ENCODE assay signal across 19 cellular contexts in genomic region chr13:24648983-24649684, GRCh38. TPM values are rescaled to one million over a fixed set of nuclear protein-coding genes. Genes with fewer than 3 reads are reported as not detected.
A peak's percentile ranks its signal among the peaks of the same experiment; 100 is the strongest.
DNase-seq lines count a peak whose midpoint lies in the region; ATAC-seq and TF ChIP-seq lines count a peak whose summit lies in the region.
"Had no signal": no experiment of that assay in that cellular context is flagged by ENCODE, and none has a peak within 500 bp of the region (broad histone marks: within the 10 kb centered on the region; RNA-seq: fewer than 3 reads in every experiment).

No MANE protein-coding gene starts in this region.

- no peaks in the 10 kb centered on the region for H3K79me1 ChIP-seq in mesendoderm (ENCODE audit: low read length)

- no peak overlapping the region for H3K56ac ChIP-seq in mesendoderm (ENCODE audit: low read length)

- no peak overlapping the region for H3K9ac ChIP-seq in mesendoderm (ENCODE audit: low read length)

- intact Hi-C loops in activated CD8-positive, alpha-beta T cell treated with anti-CD3 and anti-CD28 coated beads for 36 hours (cut with micrococcal nuclease), result no loop called here

- H3K23ac ChIP-seq in mesendoderm (ENCODE audit: low read length), result peak overlapping the region; percentile 48

- no peak overlapping the region for H3K4me3 ChIP-seq in CD4-positive, CD25-positive, alpha-beta regulatory T cell (ENCODE audit: low read depth, low read length)
- H3K4me3 ChIP-seq in GM23338 (no peak overlapping the region), mesendoderm (ENCODE audit: low read length) (no peak overlapping the region)
- H3K4me3 ChIP-seq: Peyer's patch, prostate gland, spleen had no signal

- no peaks in the 10 kb centered on the region for H3K9me3 ChIP-seq in CD4-positive, CD25-positive, alpha-beta regulatory T cell (ENCODE audit: control insufficient read depth in 2 of 2, low read length in 2 of 2)
- H3K9me3 ChIP-seq: Peyer's patch, prostate gland, spleen had no signal

- no peak overlapping the region for H2BK15ac ChIP-seq in mesendoderm (replicated peaks; ENCODE audit: low read depth)

- no CpG with 5 or more reads among the region's 14 CpGs for WGBS in mesendoderm (ENCODE audit: extremely low coverage, insufficient coverage, low lambda C conversion rate)

- CTCF ChIA-PET in activated CD8-positive, alpha-beta T cell treated with anti-CD3 and anti-CD28 coated beads for 36 hours (lab: Charles Lee), result no interaction called here

- H3K27me3 ChIP-seq in CD4-positive, CD25-positive, alpha-beta regulatory T cell (ENCODE audit: control insufficient read depth, insufficient read depth, low read length), result no peaks in the 10 kb centered on the region
- H3K27me3 ChIP-seq in GM23338 (ENCODE audit: insufficient read depth) (no peaks in the 10 kb centered on the region), mesendoderm (ENCODE audit: insufficient read depth, low read length, poor library complexity) (no peaks in the 10 kb centered on the region)
- H3K27me3 ChIP-seq: Peyer's patch had no signal

- H4K8ac ChIP-seq in mesendoderm (ENCODE audit: low read depth, low read length), result no peak overlapping the region

- H3K27ac ChIP-seq in CD4-positive, CD25-positive, alpha-beta regulatory T cell (ENCODE audit: insufficient read depth, low read length, poor library complexity, severe bottlenecking), result no peak overlapping the region
- H3K27ac ChIP-seq in GM23338 (ENCODE audit: low read depth) (no peak overlapping the region), mesendoderm (ENCODE audit: low read depth, low read length) (no peak overlapping the region)
- H3K27ac ChIP-seq: HL-60, Peyer's patch, prostate gland, spleen had no signal

- no peak for ATAC-seq in CD4-positive, CD25-positive, alpha-beta regulatory T cell (ENCODE audit: low read depth in 2 of 2)
- ATAC-seq in GM23338 (peak; percentile 32; the same call in 2 of the 3 replicates), GM21825 (IDR thresholded peaks at IDR 0.05; ENCODE audit: unreplicated experiment) (no peak), HG03175 (IDR thresholded peaks at IDR 0.05; ENCODE audit: unreplicated experiment) (no peak)
- peak; percentile 94 for ATAC-seq in activated CD8-positive, alpha-beta T cell treated with anti-CD3 and anti-CD28 coated beads for 36 hours

- no peaks in the 10 kb centered on the region for H3K36me3 ChIP-seq in CD4-positive, CD25-positive, alpha-beta regulatory T cell (ENCODE audit: control insufficient read depth, insufficient read depth, low read length)
- H3K36me3 ChIP-seq in GM23338 (ENCODE audit: insufficient read depth) (no peaks in the 10 kb centered on the region; the same call in 1 of the 2 replicates), mesendoderm (ENCODE audit: control insufficient read depth, insufficient read depth, low read length) (no peaks in the 10 kb centered on the region)
- H3K36me3 ChIP-seq: Peyer's patch, prostate gland, spleen had no signal

- peaks cover 5% of the 10 kb centered on the region; the same call in 1 of the 2 replicates for H3K9me2 ChIP-seq in GM23338 (ENCODE audit: insufficient read depth)

- peak overlapping the region in 3 of 4 donors; percentile 33 to 65 (median 60) for H3K4me3 Mint-ChIP-seq in CD4-positive, CD25-positive, alpha-beta regulatory T cell
- H3K4me3 Mint-ChIP-seq in GM23338, result no peak overlapping the region
- peak overlapping the region; percentile 31 for H3K4me3 Mint-ChIP-seq in activated CD8-positive, alpha-beta T cell treated with anti-CD3 and anti-CD28 coated beads for 36 hours

- no peaks in the 10 kb centered on the region for H4K20me1 ChIP-seq in GM23338 (replicated peaks; ENCODE audit: insufficient read depth)

- peaks cover 9% of the 10 kb centered on the region for H3K4me1 ChIP-seq in CD4-positive, CD25-positive, alpha-beta regulatory T cell (ENCODE audit: control insufficient read depth, insufficient read depth, low read length, poor library complexity, severe bottlenecking)
- H3K4me1 ChIP-seq in GM23338 (ENCODE audit: insufficient read depth) (no peaks in the 10 kb centered on the region), mesendoderm (ENCODE audit: control insufficient read depth, low read depth, low read length) (no peaks in the 10 kb centered on the region)
- H3K4me1 ChIP-seq: Peyer's patch, prostate gland, spleen had no signal

- POLR2A ChIA-PET in activated CD8-positive, alpha-beta T cell treated with anti-CD3 and anti-CD28 coated beads for 36 hours (lab: Charles Lee), result no interaction called here

- no peaks in the 10 kb centered on the region for H3K9me3 Mint-ChIP-seq in CD4-positive, CD25-positive, alpha-beta regulatory T cell
- peaks cover 5% of the 10 kb centered on the region; the same call in 1 of the 3 replicates for H3K9me3 Mint-ChIP-seq in GM23338
- H3K9me3 Mint-ChIP-seq in activated CD8-positive, alpha-beta T cell treated with anti-CD3 and anti-CD28 coated beads for 36 hours, result no peaks in the 10 kb centered on the region

- peak in 1 of 3 donors; percentile 51 for DNase-seq in CD4-positive, CD25-positive, alpha-beta regulatory T cell
- DNase-seq in GM23338 (ENCODE audit: low spot score) (no peak), mesendoderm (no peak), GM03348 (ENCODE audit: low spot score) (no peak), HK-2 (ENCODE audit: unreplicated experiment) (no peak)
- DNase-seq in activated CD8-positive, alpha-beta T cell treated with anti-CD3 and anti-CD28 coated beads for 36 hours, result peak; percentile 43
- DNase-seq: AML-193, amniotic stem cell, GF-D8, KG1, NCI-H1436 treated with DMSO at 0.1 percent for 48 hours, NCI-H510A, Peyer's patch, spleen had no signal

- H3K27ac Mint-ChIP-seq in CD4-positive, CD25-positive, alpha-beta regulatory T cell, result peak overlapping the region in 2 of 3 donors; percentile 69 to 82
- H3K27ac Mint-ChIP-seq in GM23338, result peak overlapping the region; percentile 43; the same call in 1 of the 2 replicates
- H3K27ac Mint-ChIP-seq in activated CD8-positive, alpha-beta T cell treated with anti-CD3 and anti-CD28 coated beads for 36 hours, result peak overlapping the region; percentile 67

- no peak overlapping the region for H4K5ac ChIP-seq in mesendoderm (ENCODE audit: low read length)

- H3K4me2 ChIP-seq in GM23338, result no peak overlapping the region
- H3K4me2 ChIP-seq in mesendoderm (ENCODE audit: low read length), result no peak overlapping the region

- H2AFZ ChIP-seq in GM23338, result peak overlapping the region; percentile 95

- no peaks in the 10 kb centered on the region for H3F3A ChIP-seq in GM23338 (replicated peaks; ENCODE audit: low read depth)

- H2AK5ac ChIP-seq in mesendoderm (ENCODE audit: low read length), result no peak overlapping the region

- no peak for TF ChIP-seq CTCF in GM23338 (conservative IDR thresholded peaks at IDR 0.05; ENCODE audit: low read depth in 2 of 2)
- TF ChIP-seq CTCF in activated CD8-positive, alpha-beta T cell treated with anti-CD3 and anti-CD28 coated beads for 36 hours (IDR thresholded peaks at IDR 0.05), result no peak

- H2BK120ac ChIP-seq in mesendoderm (ENCODE audit: low read depth, low read length), result no peak overlapping the region

- H3K4ac ChIP-seq in mesendoderm (ENCODE audit: low read depth, low read length), result no peak overlapping the region

- peaks cover 6% of the 10 kb centered on the region for H3K27me3 Mint-ChIP-seq in CD4-positive, CD25-positive, alpha-beta regulatory T cell
- peaks cover 7% of the 10 kb centered on the region for H3K27me3 Mint-ChIP-seq in GM23338 (ENCODE audit: insufficient read depth, low read depth, poor library complexity)
- peaks cover 3% of the 10 kb centered on the region for H3K27me3 Mint-ChIP-seq in activated CD8-positive, alpha-beta T cell treated with anti-CD3 and anti-CD28 coated beads for 36 hours

- H3K36me3 Mint-ChIP-seq in CD4-positive, CD25-positive, alpha-beta regulatory T cell, result no peaks in the 10 kb centered on the region
- H3K36me3 Mint-ChIP-seq in GM23338 (ENCODE audit: low read depth), result no peaks in the 10 kb centered on the region; the same call in 2 of the 3 replicates
- no peaks in the 10 kb centered on the region for H3K36me3 Mint-ChIP-seq in activated CD8-positive, alpha-beta T cell treated with anti-CD3 and anti-CD28 coated beads for 36 hours (ENCODE audit: low read depth)

- no peak overlapping the region for H3K18ac ChIP-seq in mesendoderm (ENCODE audit: low read length)

- H3K79me2 ChIP-seq in GM23338 (replicated peaks; ENCODE audit: insufficient read depth) (no peaks in the 10 kb centered on the region), mesendoderm (ENCODE audit: control insufficient read depth, insufficient read depth, low read length) (no peaks in the 10 kb centered on the region)

- H2BK5ac ChIP-seq in mesendoderm (ENCODE audit: low read length), result no peak overlapping the region

- peaks cover 2 to 15% (median 12%) of the 10 kb centered on the region in 4 donors for H3K4me1 Mint-ChIP-seq in CD4-positive, CD25-positive, alpha-beta regulatory T cell
- H3K4me1 Mint-ChIP-seq in GM23338, result peaks cover 7% of the 10 kb centered on the region
- peaks cover 15% of the 10 kb centered on the region for H3K4me1 Mint-ChIP-seq in activated CD8-positive, alpha-beta T cell treated with anti-CD3 and anti-CD28 coated beads for 36 hours (ENCODE audit: low read depth)

RNA-seq across cellular contexts. Expression of gene ATP12A, which starts 31.1 kb away (rescaled TPM):
- 0.17 TPM for total RNA-seq in CD4-positive, CD25-positive, alpha-beta regulatory T cell
- polyA plus RNA-seq in CD4-positive, CD25-positive, alpha-beta regulatory T cell, result under 1 TPM in 2 of 4 donors, not detected in 2; 0.14 to 0.18 TPM
- 0.78 and 1.0 TPM in 2 replicates for total RNA-seq in GM23338 (2014; rRNA removed; shearing (Covaris generic))
- 0.19 and 0.40 TPM in 2 replicates for polyA plus RNA-seq in GM23338 (2016; fragmentation: Nextera tagmentation; extraction: Ambion mirVana)
- 1 to 10 TPM; 4.4 TPM for total RNA-seq in activated CD8-positive, alpha-beta T cell treated with anti-CD3 and anti-CD28 coated beads for 36 hours
- polyA plus RNA-seq in mesendoderm (2013, experiment 1 of 2), result 6.7 TPM
- 5.8 TPM for polyA plus RNA-seq in mesendoderm (2013, experiment 2 of 2)
- total RNA-seq: Peyer's patch, spleen, subcutaneous adipose tissue had no signal
- polyA plus RNA-seq: spleen had no signal

Comparison
In these comparisons a context has a peak if more than half of its experiments do, and no peak if none do; other contexts are left out.
1. ATAC-seq: peak in GM23338 (single experiment) and activated CD8-positive, alpha-beta T cell treated with anti-CD3 and anti-CD28 coated beads for 36 hours (single experiment); none in CD4-positive, CD25-positive, alpha-beta regulatory T cell (0 of 2), GM21825 (single experiment) and HG03175 (single experiment).
2. Peak in every context shown above with its lines, with median percentiles within 50 percentile points of each other: H3K27ac Mint-ChIP-seq.